Comparison of ENCODE assay signal across 8 cellular contexts in the genomic region with DNA sequence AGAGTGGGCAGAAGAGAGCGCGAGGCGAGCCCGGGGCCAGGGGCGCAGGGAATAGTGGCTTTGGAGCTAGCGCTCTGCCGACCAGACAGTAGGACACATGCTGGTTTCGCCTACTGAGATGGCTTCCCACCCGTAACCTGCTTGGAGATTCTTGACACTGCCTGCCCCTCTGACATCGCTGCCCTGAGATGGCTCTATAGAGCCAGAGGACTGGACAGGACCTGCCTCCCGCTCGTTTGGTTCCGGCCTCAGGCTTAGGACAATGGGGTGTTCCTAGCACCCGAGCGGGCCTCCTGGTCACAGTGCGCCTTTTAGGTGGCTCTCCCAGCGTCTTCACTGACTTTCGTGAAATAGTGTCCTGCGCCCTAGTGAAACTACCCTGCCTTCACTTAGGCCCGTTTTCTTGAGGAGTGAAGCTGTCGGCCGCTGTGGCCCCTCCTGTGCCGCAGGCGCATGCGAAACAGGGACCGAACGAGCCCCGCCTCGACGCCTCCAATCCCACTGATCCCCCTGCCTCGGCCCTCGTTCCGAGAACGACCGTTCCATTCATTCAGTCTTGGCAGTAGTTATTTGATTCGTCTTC. TPM values are rescaled to one million over a fixed set of nuclear protein-coding genes. Genes with fewer than 3 reads are reported as not detected.
DNase-seq lines count a peak whose midpoint lies in the region; TF ChIP-seq lines count a peak whose summit lies in the region.

No MANE protein-coding gene starts in this region.

- intact Hi-C loops in activated CD4-positive, alpha-beta T cell treated with anti-CD3 and anti-CD28 coated beads, Interleukin-2, amount 10 ng/mL, durations not matched to agents 24 days and 14 days (cut with micrococcal nuclease): loop anchor here (1.0 to 10.0 kb wide), 8 partner anchors 83 to 912 kb away; a partner anchor contains a TSS
- intact Hi-C loops in stomach (cut with DNase I; ENCODE audit: low total_unique reads): no loop called here

- WGBS in stomach, 5 donors: 0 to 43% (median 10%) methylated on average over 13 to 36 of the region's 36 CpGs

- TF ChIP-seq CTCF in stomach (IDR thresholded peaks at IDR 0.05): no peak

- peaks cover 25% of the 10 kb centered on the region for H3K4me1 Mint-ChIP-seq in activated CD4-positive, alpha-beta T cell treated with anti-CD3 and anti-CD28 coated beads, Interleukin-2, amount 10 ng/mL, durations not matched to agents 24 days and 14 days

- H3K27ac ChIP-seq in HUES6 (ENCODE audit: low read depth, low read length) (peak overlapping the region; percentile 49; the same call in 1 of the 2 replicates), stomach (peak overlapping the region; percentile 86 to 93 (median 89))

- H3K36me3 ChIP-seq in HUES6 (ENCODE audit: control insufficient read depth, insufficient read depth, low read length): peaks cover 28% of the 10 kb centered on the region
- peaks cover 0 to 23% (median 17%) of the 10 kb centered on the region in 4 donors for H3K36me3 ChIP-seq in stomach

- no peaks in the 10 kb centered on the region for H3K27me3 Mint-ChIP-seq in activated CD4-positive, alpha-beta T cell treated with anti-CD3 and anti-CD28 coated beads, Interleukin-2, amount 10 ng/mL, durations not matched to agents 24 days and 14 days

- peak; percentile 1 for DNase-seq in NCI-H1436 (lab: John Stamatoyannopoulos, UW)
- no peak for DNase-seq in NCI-H1436 treated with DMSO at 0.1 percent for 48 hours (lab: John Stamatoyannopoulos, UW)
- peak; percentile 72 for DNase-seq in activated CD4-positive, alpha-beta T cell treated with anti-CD3 and anti-CD28 coated beads, Interleukin-2, amount 10 ng/mL, durations not matched to agents 24 days and 14 days
- DNase-seq in ecto neural progenitor cell (ENCODE audit: low spot score): peak; percentile 49
- peak; percentile 44 to 45 for DNase-seq in lung microvascular endothelial cell (ENCODE audit: low read depth in 2 of 2)
- DNase-seq in stomach: no peak
- DNase-seq in NCI-H510A (lab: John Stamatoyannopoulos, UW): no peak

- no peak for TF ChIP-seq EP300 in stomach (IDR thresholded peaks at IDR 0.05)

- H3K9me3 Mint-ChIP-seq in activated CD4-positive, alpha-beta T cell treated with anti-CD3 and anti-CD28 coated beads, Interleukin-2, amount 10 ng/mL, durations not matched to agents 24 days and 14 days: no peaks in the 10 kb centered on the region

- peak overlapping the region; percentile 96 for H3K9ac ChIP-seq in HUES6 (ENCODE audit: low read length)

- H3K9me3 ChIP-seq in HUES6 (ENCODE audit: control insufficient read depth, insufficient read depth, low read depth, low read length) (peaks cover 12% of the 10 kb centered on the region; the same call in 1 of the 2 replicates), stomach (peaks cover 0 to 6% (median 0%) of the 10 kb centered on the region in 4 donors)

- H3K27me3 ChIP-seq in HUES6 (ENCODE audit: control insufficient read depth, insufficient read depth, low read length) (no peaks in the 10 kb centered on the region), stomach (no peaks in the 10 kb centered on the region)

- peak overlapping the region; percentile 98 for H3K4me3 Mint-ChIP-seq in activated CD4-positive, alpha-beta T cell treated with anti-CD3 and anti-CD28 coated beads, Interleukin-2, amount 10 ng/mL, durations not matched to agents 24 days and 14 days

- no peaks in the 10 kb centered on the region for H3K4me1 ChIP-seq in HUES6 (ENCODE audit: control insufficient read depth, insufficient read depth, low read length)
- peaks cover 5 to 22% (median 15%) of the 10 kb centered on the region in 4 donors for H3K4me1 ChIP-seq in stomach

- peak overlapping the region; percentile 100 for H3K27ac Mint-ChIP-seq in activated CD4-positive, alpha-beta T cell treated with anti-CD3 and anti-CD28 coated beads, Interleukin-2, amount 10 ng/mL, durations not matched to agents 24 days and 14 days

- H3K4me3 ChIP-seq in HUES6 (ENCODE audit: low read depth, low read length) (peak overlapping the region; percentile 95), stomach (peak overlapping the region; percentile 58 to 79 (median 65))

- TF ChIP-seq POLR2A in stomach (IDR thresholded peaks at IDR 0.05): no peak

- H3K36me3 Mint-ChIP-seq in activated CD4-positive, alpha-beta T cell treated with anti-CD3 and anti-CD28 coated beads, Interleukin-2, amount 10 ng/mL, durations not matched to agents 24 days and 14 days (ENCODE audit: low read depth): peaks cover 17% of the 10 kb centered on the region

RNA-seq across cellular contexts. Expression of a gene that starts 0.6 kb away (rescaled TPM):
- total RNA-seq in activated CD4-positive, alpha-beta T cell treated with anti-CD3 and anti-CD28 coated beads, Interleukin-2, amount 10 ng/mL, durations not matched to agents 24 days and 14 days: 46.7 and 47.8 TPM in 2 replicates
- total RNA-seq in lung microvascular endothelial cell (23.8 and 28.4 TPM in 2 replicates), stomach (100 to 1,000 TPM in 1 of 5 donors, 10 to 100 TPM in 4; 30.9 to 118 (median 62.9) TPM)
- 10 to 100 TPM in 1 of 3 donors, 1 to 10 TPM in 2; 5.8 to 16.8 (median 6.6) TPM for polyA plus RNA-seq in stomach

Comparison
In these comparisons a context has a peak if more than half of its experiments do, and no peak if none do; other contexts are left out.
1. DNase-seq: peak in NCI-H1436 (single experiment), activated CD4-positive, alpha-beta T cell treated with anti-CD3 and anti-CD28 coated beads, Interleukin-2, amount 10 ng/mL, durations not matched to agents 24 days and 14 days (single experiment), ecto neural progenitor cell (single experiment) and lung microvascular endothelial cell (2 of 2); none in NCI-H1436 treated with DMSO at 0.1 percent for 48 hours (single experiment), stomach (single experiment) and NCI-H510A (single experiment).